In the genomic region with DNA sequence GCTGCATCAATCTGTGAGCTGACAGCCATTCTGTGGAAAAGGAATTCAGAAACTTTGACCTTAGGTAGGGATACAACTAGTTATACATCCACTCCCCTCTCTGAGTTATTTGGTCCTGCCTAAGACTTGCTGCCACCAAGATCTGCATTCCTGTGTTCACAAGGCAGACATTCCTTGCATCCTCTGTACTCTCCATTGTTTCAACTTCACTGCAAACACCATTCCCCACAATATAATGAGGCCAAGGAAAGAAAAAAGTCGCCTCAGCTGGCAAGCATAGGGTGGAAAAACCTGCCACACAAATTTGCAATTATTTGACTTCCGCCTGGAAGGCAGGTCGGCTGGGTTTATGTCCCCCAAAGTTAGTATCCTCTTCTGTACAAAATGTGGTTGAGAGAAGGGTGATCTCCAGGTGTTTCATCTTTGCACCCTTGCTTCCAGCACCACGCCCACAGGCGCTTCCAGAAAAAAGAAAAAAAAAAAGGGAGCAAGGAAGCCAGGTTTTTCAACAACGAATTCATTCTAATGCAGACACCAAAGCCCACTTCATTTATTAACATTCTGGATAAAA, we compare ENCODE assay signal across 8 cellular contexts. TPM values are rescaled to one million over a fixed set of nuclear protein-coding genes. Genes with fewer than 3 reads are reported as not detected.
DNase-seq lines count a peak whose midpoint lies in the region; ATAC-seq lines count a peak whose summit lies in the region.

No MANE protein-coding gene starts in this region.

- DNase-seq in NCI-H2227 (lab: John Stamatoyannopoulos, UW; ENCODE audit: unreplicated experiment) (peak; percentile 23), NCI-H2227 treated with DMSO at 0.1 percent for 48 hours (lab: John Stamatoyannopoulos, UW) (no peak), immature natural killer cell (no peak), NCI-H345 treated with DMSO at 0.1 percent for 48 hours (lab: John Stamatoyannopoulos, UW; ENCODE audit: unreplicated experiment) (no peak)
- DNase-seq in activated T-helper 1 cell treated with anti-CD3 and anti-CD28 coated beads, Interleukin-12 subunit alpha, Interleukin-12 subunit beta, Interleukin-2, Interleukin-4 antibody, amounts not matched to agents 30 ng/mL and 10 ng/mL and 1 ng/mL, durations not matched to agents 14 hours and 24 hours and 36 hours (ENCODE audit: low spot score) = no peak
- DNase-seq in central memory CD4-positive, alpha-beta T cell = no peak

- H3K27me3 ChIP-seq in stomach smooth muscle (ENCODE audit: control insufficient read depth in 1 of 2, insufficient read depth in 2 of 2, low read length in 2 of 2) = no peaks in the 10 kb centered on the region

- H3K4me3 ChIP-seq in stomach smooth muscle (ENCODE audit: low read length in 2 of 2) = peak overlapping the region; percentile 95 to 98

- no peaks in the 10 kb centered on the region for H3K36me3 ChIP-seq in stomach smooth muscle (ENCODE audit: control insufficient read depth in 2 of 2, insufficient read depth in 2 of 2, low read length in 2 of 2)

- no peaks in the 10 kb centered on the region for H3K9me3 ChIP-seq in stomach smooth muscle (ENCODE audit: control insufficient read depth in 2 of 2, low read length in 2 of 2)

- peaks cover 7% of the 10 kb centered on the region for H3K27me3 Mint-ChIP-seq in activated T-helper 1 cell treated with anti-CD3 and anti-CD28 coated beads, Interleukin-12 subunit alpha, Interleukin-12 subunit beta, Interleukin-2, Interleukin-4 antibody, amounts not matched to agents 30 ng/mL and 10 ng/mL and 1 ng/mL, durations not matched to agents 14 hours and 24 hours and 36 hours (ENCODE audit: insufficient read depth)
- H3K27me3 Mint-ChIP-seq in immature natural killer cell (ENCODE audit: low read depth in 3 of 3) = peaks cover 3 to 18% (median 18%) of the 10 kb centered on the region in 3 donors

- H3K27ac Mint-ChIP-seq in activated T-helper 1 cell treated with anti-CD3 and anti-CD28 coated beads, Interleukin-12 subunit alpha, Interleukin-12 subunit beta, Interleukin-2, Interleukin-4 antibody, amounts not matched to agents 30 ng/mL and 10 ng/mL and 1 ng/mL, durations not matched to agents 14 hours and 24 hours and 36 hours = no peak overlapping the region
- H3K27ac Mint-ChIP-seq in immature natural killer cell = peak overlapping the region in 1 of 6 donors; percentile 51

- H3K4me1 ChIP-seq in stomach smooth muscle (ENCODE audit: control insufficient read depth, insufficient read depth, low read length) = peaks cover 31% of the 10 kb centered on the region

- peak overlapping the region; percentile 83 for H3K27ac ChIP-seq in stomach smooth muscle (ENCODE audit: low read length)

- H3K9ac ChIP-seq in stomach smooth muscle (ENCODE audit: low read length in 2 of 2) = peak overlapping the region; percentile 85 to 94

- peak overlapping the region; percentile 99 for H3K4me3 Mint-ChIP-seq in activated T-helper 1 cell treated with anti-CD3 and anti-CD28 coated beads, Interleukin-12 subunit alpha, Interleukin-12 subunit beta, Interleukin-2, Interleukin-4 antibody, amounts not matched to agents 30 ng/mL and 10 ng/mL and 1 ng/mL, durations not matched to agents 14 hours and 24 hours and 36 hours
- peak overlapping the region; percentile 83 to 94 (median 86) for H3K4me3 Mint-ChIP-seq in immature natural killer cell

- peaks cover 55% of the 10 kb centered on the region for H3K4me1 Mint-ChIP-seq in activated T-helper 1 cell treated with anti-CD3 and anti-CD28 coated beads, Interleukin-12 subunit alpha, Interleukin-12 subunit beta, Interleukin-2, Interleukin-4 antibody, amounts not matched to agents 30 ng/mL and 10 ng/mL and 1 ng/mL, durations not matched to agents 14 hours and 24 hours and 36 hours (ENCODE audit: low read depth)
- peaks cover 22 to 23% of the 10 kb centered on the region in 2 donors for H3K4me1 Mint-ChIP-seq in immature natural killer cell

- no peak for ATAC-seq in HG03039 (IDR thresholded peaks at IDR 0.05; ENCODE audit: unreplicated experiment)

- intact Hi-C loops in activated T-helper 1 cell treated with anti-CD3 and anti-CD28 coated beads, Interleukin-12 subunit alpha, Interleukin-12 subunit beta, Interleukin-2, Interleukin-4 antibody, amounts not matched to agents 30 ng/mL and 10 ng/mL and 1 ng/mL, durations not matched to agents 14 hours and 24 hours and 36 hours (cut with micrococcal nuclease) = loop anchor here (5.0 to 10.0 kb wide), 2 partner anchors 677 to 999 kb away; a partner anchor contains a TSS

- H3K36me3 Mint-ChIP-seq in activated T-helper 1 cell treated with anti-CD3 and anti-CD28 coated beads, Interleukin-12 subunit alpha, Interleukin-12 subunit beta, Interleukin-2, Interleukin-4 antibody, amounts not matched to agents 30 ng/mL and 10 ng/mL and 1 ng/mL, durations not matched to agents 14 hours and 24 hours and 36 hours (ENCODE audit: low read depth) = no peaks in the 10 kb centered on the region
- no peaks in the 10 kb centered on the region for H3K36me3 Mint-ChIP-seq in immature natural killer cell

- H3K9me3 Mint-ChIP-seq in activated T-helper 1 cell treated with anti-CD3 and anti-CD28 coated beads, Interleukin-12 subunit alpha, Interleukin-12 subunit beta, Interleukin-2, Interleukin-4 antibody, amounts not matched to agents 30 ng/mL and 10 ng/mL and 1 ng/mL, durations not matched to agents 14 hours and 24 hours and 36 hours = no peaks in the 10 kb centered on the region
- H3K9me3 Mint-ChIP-seq in immature natural killer cell = no peaks in the 10 kb centered on the region

RNA-seq across cellular contexts. Expression of a gene that starts 0.7 kb away (rescaled TPM):
- 3.9 and 4.7 TPM in 2 replicates for total RNA-seq in activated T-helper 1 cell treated with anti-CD3 and anti-CD28 coated beads, Interleukin-12 subunit alpha, Interleukin-12 subunit beta, Interleukin-2, Interleukin-4 antibody, amounts not matched to agents 30 ng/mL and 10 ng/mL and 1 ng/mL, durations not matched to agents 14 hours and 24 hours and 36 hours
- under 1 TPM in 1 of 3 donors, not detected in 2; 0.03 TPM for polyA plus RNA-seq in immature natural killer cell
